1 cellular context compared by ENCODE assay signal in genomic region chr11:110294509-110294908, GRCh38.
TF ChIP-seq lines count a peak whose summit lies in the region.

No MANE protein-coding gene starts in this region.

TF ChIP-seq in HepG2, 621 proteins besides CTCF, POLR2A, EP300 and RAD21 (continued from another document):
- TF ChIP-seq, protein P1, sequence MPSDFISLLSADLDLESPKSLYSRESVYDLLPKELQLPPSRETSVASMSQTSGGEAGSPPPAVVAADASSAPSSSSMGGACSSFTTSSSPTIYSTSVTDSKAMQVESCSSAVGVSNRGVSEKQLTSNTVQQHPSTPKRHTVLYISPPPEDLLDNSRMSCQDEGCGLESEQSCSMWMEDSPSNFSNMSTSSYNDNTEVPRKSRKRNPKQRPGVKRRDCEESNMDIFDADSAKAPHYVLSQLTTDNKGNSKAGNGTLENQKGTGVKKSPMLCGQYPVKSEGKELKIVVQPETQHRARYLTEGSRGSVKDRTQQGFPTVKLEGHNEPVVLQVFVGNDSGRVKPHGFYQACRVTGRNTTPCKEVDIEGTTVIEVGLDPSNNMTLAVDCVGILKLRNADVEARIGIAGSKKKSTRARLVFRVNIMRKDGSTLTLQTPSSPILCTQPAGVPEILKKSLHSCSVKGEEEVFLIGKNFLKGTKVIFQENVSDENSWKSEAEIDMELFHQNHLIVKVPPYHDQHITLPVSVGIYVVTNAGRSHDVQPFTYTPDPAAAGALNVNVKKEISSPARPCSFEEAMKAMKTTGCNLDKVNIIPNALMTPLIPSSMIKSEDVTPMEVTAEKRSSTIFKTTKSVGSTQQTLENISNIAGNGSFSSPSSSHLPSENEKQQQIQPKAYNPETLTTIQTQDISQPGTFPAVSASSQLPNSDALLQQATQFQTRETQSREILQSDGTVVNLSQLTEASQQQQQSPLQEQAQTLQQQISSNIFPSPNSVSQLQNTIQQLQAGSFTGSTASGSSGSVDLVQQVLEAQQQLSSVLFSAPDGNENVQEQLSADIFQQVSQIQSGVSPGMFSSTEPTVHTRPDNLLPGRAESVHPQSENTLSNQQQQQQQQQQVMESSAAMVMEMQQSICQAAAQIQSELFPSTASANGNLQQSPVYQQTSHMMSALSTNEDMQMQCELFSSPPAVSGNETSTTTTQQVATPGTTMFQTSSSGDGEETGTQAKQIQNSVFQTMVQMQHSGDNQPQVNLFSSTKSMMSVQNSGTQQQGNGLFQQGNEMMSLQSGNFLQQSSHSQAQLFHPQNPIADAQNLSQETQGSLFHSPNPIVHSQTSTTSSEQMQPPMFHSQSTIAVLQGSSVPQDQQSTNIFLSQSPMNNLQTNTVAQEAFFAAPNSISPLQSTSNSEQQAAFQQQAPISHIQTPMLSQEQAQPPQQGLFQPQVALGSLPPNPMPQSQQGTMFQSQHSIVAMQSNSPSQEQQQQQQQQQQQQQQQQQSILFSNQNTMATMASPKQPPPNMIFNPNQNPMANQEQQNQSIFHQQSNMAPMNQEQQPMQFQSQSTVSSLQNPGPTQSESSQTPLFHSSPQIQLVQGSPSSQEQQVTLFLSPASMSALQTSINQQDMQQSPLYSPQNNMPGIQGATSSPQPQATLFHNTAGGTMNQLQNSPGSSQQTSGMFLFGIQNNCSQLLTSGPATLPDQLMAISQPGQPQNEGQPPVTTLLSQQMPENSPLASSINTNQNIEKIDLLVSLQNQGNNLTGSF (CRISPR knock-in tag; IDR thresholded peaks at IDR 0.05) = no peak
- no peak for TF ChIP-seq KDM1A (CRISPR knock-in tag; IDR thresholded peaks at IDR 0.05)
- no peak for TF ChIP-seq ZNF552 (CRISPR knock-in tag; IDR thresholded peaks at IDR 0.05; ENCODE audit: borderline replicate concordance)
- TF ChIP-seq KDM6A (CRISPR knock-in tag; IDR thresholded peaks at IDR 0.05; ENCODE audit: low read depth) = no peak
